In the genomic region with DNA sequence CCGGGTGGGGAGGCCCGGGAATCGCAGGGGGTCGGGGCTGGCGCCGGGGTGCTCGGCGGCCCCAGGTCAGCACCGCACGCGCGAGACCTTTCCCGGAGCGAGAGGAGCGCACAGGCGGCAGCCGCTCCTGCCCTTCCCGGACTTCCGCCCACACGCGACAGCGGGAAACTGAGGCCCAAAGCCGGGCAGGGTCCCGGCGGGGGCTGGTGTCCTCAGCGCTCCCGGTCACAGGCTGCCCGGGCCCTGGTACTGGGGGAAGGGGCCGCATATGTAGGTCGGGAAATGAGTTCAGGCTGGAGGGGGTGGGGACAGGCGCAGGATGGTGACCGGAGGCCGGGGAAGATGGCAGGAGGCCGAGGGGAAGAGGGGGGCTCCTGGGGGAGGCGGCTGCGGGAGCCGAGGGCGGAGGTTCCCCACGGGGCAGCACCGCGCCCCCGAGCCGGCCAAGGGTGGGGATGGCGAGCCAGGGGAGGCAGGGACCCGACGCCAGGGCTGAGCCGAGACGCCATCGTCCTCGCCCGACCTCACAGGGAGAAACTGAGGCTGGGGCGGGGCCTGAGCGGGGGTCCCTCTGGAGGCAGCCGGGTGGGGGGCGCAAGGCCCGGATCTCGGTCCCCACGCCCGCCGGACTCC, we compare ENCODE assay signal across 7 cellular contexts. TPM values are rescaled to one million over a fixed set of nuclear protein-coding genes. Genes with fewer than 3 reads are reported as not detected.
DNase-seq lines count a peak whose midpoint lies in the region; ATAC-seq and TF ChIP-seq lines count a peak whose summit lies in the region.
"Had no signal": no experiment of that assay in that cellular context is flagged by ENCODE, and none has a peak within 500 bp of the region (broad histone marks: within the 10 kb centered on the region; RNA-seq: fewer than 3 reads in every experiment).

No MANE protein-coding gene starts in this region.

- DNase-seq in GM12864 (ENCODE audit: low read depth): no peak
- no peak for DNase-seq in astrocyte of the cerebellum (ENCODE audit: low read depth)
- DNase-seq in natural killer cell: no peak
- no peak for DNase-seq in NCI-H128 (lab: John Stamatoyannopoulos, UW; ENCODE audit: unreplicated experiment)
- DNase-seq: kidney glomerular epithelial cell had no signal

- peaks cover 16 to 24% of the 10 kb centered on the region in 2 donors for H3K4me1 Mint-ChIP-seq in natural killer cell

- peak overlapping the region; percentile 46 for H3K4me3 ChIP-seq in GM12864 (ENCODE audit: low read depth, low read length)
- H3K4me3 ChIP-seq in astrocyte of the cerebellum (ENCODE audit: low read depth, low read length): peak overlapping the region; percentile 60

- ATAC-seq in natural killer cell (no peak), GM18498 (IDR thresholded peaks at IDR 0.05; ENCODE audit: unreplicated experiment) (no peak), GM21528 (IDR thresholded peaks at IDR 0.05; ENCODE audit: low FRiP score, unreplicated experiment) (no peak)

- H3K27me3 Mint-ChIP-seq in natural killer cell (ENCODE audit: low read depth in 2 of 2): peaks cover 10 to 14% of the 10 kb centered on the region in 2 donors

- no peak overlapping the region for H3K27ac Mint-ChIP-seq in natural killer cell

- H3K4me3 Mint-ChIP-seq in natural killer cell: peak overlapping the region; percentile 65

- intact Hi-C loops in natural killer cell (cut with micrococcal nuclease): no loop called here

- H3K36me3 Mint-ChIP-seq in natural killer cell: no peaks in the 10 kb centered on the region

- in situ Hi-C loops in astrocyte of the cerebellum (cut with HindIII; ENCODE audit: low sequenced_read_pairs): no loop called here

- TF ChIP-seq CTCF in GM12864 (IDR thresholded peaks at IDR 0.05; ENCODE audit: low read depth, low read length, missing control alignments): no peak
- TF ChIP-seq CTCF in astrocyte of the cerebellum (IDR thresholded peaks at IDR 0.05; ENCODE audit: low read depth, low read length, missing control alignments): no peak
- no peak for TF ChIP-seq CTCF in natural killer cell (IDR thresholded peaks at IDR 0.05)

- no peaks in the 10 kb centered on the region for H3K9me3 Mint-ChIP-seq in natural killer cell

RNA-seq across cellular contexts. Expression of gene CBARP, which starts 0.7 kb away (rescaled TPM):
- total RNA-seq in natural killer cell: under 1 TPM in 2 of 3 donors, not detected in 1; 0.14 to 0.41 TPM

RNA-seq across cellular contexts. Expression of gene ATP5F1D, which starts 4.4 kb away (rescaled TPM):
- 100 to 1,000 TPM in 2 of 3 donors, 10 to 100 TPM in 1; 88.6 to 119 (median 104) TPM for total RNA-seq in natural killer cell

RNA-seq across cellular contexts. Expression of gene MIDN, which starts 11.2 kb away (rescaled TPM):
- total RNA-seq in natural killer cell: 100 to 1,000 TPM; 296 to 367 (median 314) TPM

RNA-seq across cellular contexts. Expression of gene STK11, which starts 31.6 kb away (rescaled TPM):
- 10 to 100 TPM; 51.5 to 61.1 (median 54.0) TPM for total RNA-seq in natural killer cell

RNA-seq across cellular contexts. Expression of gene CIRBP, which starts 32.0 kb away (rescaled TPM):
- total RNA-seq in natural killer cell: 100 to 1,000 TPM; 410 to 454 (median 440) TPM
